In the genomic region with DNA sequence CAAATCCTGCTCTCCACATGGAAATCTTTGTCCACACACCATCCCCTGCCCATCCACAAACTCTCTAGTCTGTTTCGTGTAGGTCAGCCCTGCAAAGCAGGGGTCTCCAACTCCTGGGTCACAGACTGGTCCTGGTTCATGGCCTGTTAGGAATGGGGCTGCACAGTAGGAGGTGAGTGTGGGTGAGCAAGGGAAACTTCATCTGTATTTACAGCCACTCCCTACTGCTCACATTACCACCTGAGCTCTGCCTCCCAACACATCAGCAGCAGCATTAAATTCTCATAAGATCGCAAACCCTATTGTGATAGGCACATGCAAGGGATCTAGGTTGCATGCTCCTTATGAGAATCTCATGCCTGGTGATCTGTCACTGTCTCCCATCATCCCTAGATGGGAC, we compare ENCODE assay signal across 34 cellular contexts.
"Had no signal": no experiment of that assay in that cellular context is flagged by ENCODE, and none has a peak within 500 bp of the region (broad histone marks: within the 10 kb centered on the region; RNA-seq: fewer than 3 reads in every experiment).

No MANE protein-coding gene starts in this region.

- DNase-seq: activated B cell treated with CpG ODN at 0.5 μM for 24 hours; activated CD4-positive, alpha-beta memory T cell treated with anti-CD3 and anti-CD28 coated beads, Interleukin-2, amount 10 ng/mL, durations not matched to agents 7 days and 5 days; activated CD4-positive, alpha-beta T cell treated with anti-CD3 and anti-CD28 coated beads for 48 hours; activated CD4-positive, alpha-beta T cell treated with anti-CD3 and anti-CD28 coated beads, Interleukin-2, amount 10 ng/mL, durations not matched to agents 7 days and 5 days; activated CD4-positive, alpha-beta T cell treated with anti-CD3 and anti-CD28 coated beads, Interleukin-2, amount 50 U/mL, for 48 hours; activated CD4-positive, CD25-positive, alpha-beta regulatory T cell treated with anti-CD3 and anti-CD28 coated beads, Interleukin-2, amount 50 U/mL, for 72 hours; activated CD8-positive, alpha-beta memory T cell treated with anti-CD3 and anti-CD28 coated beads for 24 hours; activated CD8-positive, alpha-beta memory T cell treated with anti-CD3 and anti-CD28 coated beads, Interleukin-2, amount 10 ng/mL, durations not matched to agents 7 days and 5 days; activated CD8-positive, alpha-beta memory T cell treated with anti-CD3 and anti-CD28 coated beads, Interleukin-2, amount 50 U/mL, for 48 hours; activated CD8-positive, alpha-beta T cell treated with anti-CD3 and anti-CD28 coated beads, Interleukin-2, amount 10 ng/mL, durations not matched to agents 7 days and 5 days; activated effector memory CD4-positive, alpha-beta T cell treated with anti-CD3 and anti-CD28 coated beads, Interleukin-2, amount 50 U/mL, for 16 hours; activated gamma-delta T cell treated with Interleukin-2 at 50 U/mL for 16 hours; activated naive CD4-positive, alpha-beta T cell; activated naive CD4-positive, alpha-beta T cell treated with anti-CD3 and anti-CD28 coated beads for 36 hours; activated naive CD4-positive, alpha-beta T cell treated with anti-CD3 and anti-CD28 coated beads, Interleukin-2, amount 50 U/mL, for 16 hours; activated naive CD8-positive, alpha-beta T cell treated with anti-CD3 and anti-CD28 coated beads for 36 hours; activated T-cell treated with anti-CD3 and anti-CD28 coated beads, Interleukin-2, amount 50 U/mL, for 24 hours; activated T-cell treated with anti-CD3 and anti-CD28 coated beads, Interleukin-2, amount 50 U/mL, for 48 hours; adrenal gland; amniotic stem cell; caudate nucleus; cerebellar nuclear complex; T-helper 1 cell; T-helper 2 cell; T-helper 9 cell had no signal

- H3K4me3 ChIP-seq: adrenal gland, ascending aorta, cardiac muscle cell had no signal

- H3K27me3 ChIP-seq: adrenal gland, ascending aorta, cardiac muscle cell had no signal

- H3K36me3 Mint-ChIP-seq: activated CD8-positive, alpha-beta memory T cell treated with anti-CD3 and anti-CD28 coated beads, Interleukin-2, amount 10 ng/mL, durations not matched to agents 7 days and 5 days; activated naive CD4-positive, alpha-beta T cell treated with anti-CD3 and anti-CD28 coated beads, Interleukin-2, amount 50 U/mL, for 72 hours; activated naive CD8-positive, alpha-beta T cell treated with anti-CD3 and anti-CD28 coated beads for 36 hours; brain had no signal

- H3K4me1 ChIP-seq: adrenal gland, ascending aorta had no signal

- H3K36me3 ChIP-seq: adrenal gland, ascending aorta, cardiac muscle cell had no signal

- ATAC-seq: activated CD8-positive, alpha-beta memory T cell treated with anti-CD3 and anti-CD28 coated beads, Interleukin-2, amount 10 ng/mL, durations not matched to agents 7 days and 5 days; activated CD8-positive, alpha-beta T cell treated with anti-CD3 and anti-CD28 coated beads, Interleukin-2, amount 10 ng/mL, durations not matched to agents 7 days and 5 days; activated naive CD4-positive, alpha-beta T cell treated with anti-CD3 and anti-CD28 coated beads, Interleukin-2, amount 50 U/mL, for 72 hours; activated T-helper 17 cell treated with anti-CD3 and anti-CD28 coated beads, Interleukin-2, amount 50 U/mL, for 72 hours had no signal

- H3K4me3 Mint-ChIP-seq: activated B cell treated with CpG ODN at 0.5 μM for 24 hours; activated CD4-positive, alpha-beta memory T cell treated with anti-CD3 and anti-CD28 coated beads, Interleukin-2, amount 10 ng/mL, durations not matched to agents 7 days and 5 days; activated CD4-positive, alpha-beta T cell treated with anti-CD3 and anti-CD28 coated beads, Interleukin-2, amount 10 ng/mL, durations not matched to agents 7 days and 5 days; activated CD8-positive, alpha-beta memory T cell treated with anti-CD3 and anti-CD28 coated beads, Interleukin-2, amount 10 ng/mL, durations not matched to agents 7 days and 5 days; activated CD8-positive, alpha-beta T cell treated with anti-CD3 and anti-CD28 coated beads, Interleukin-2, amount 10 ng/mL, durations not matched to agents 7 days and 5 days; activated naive CD4-positive, alpha-beta T cell treated with anti-CD3 and anti-CD28 coated beads for 36 hours; activated naive CD8-positive, alpha-beta T cell treated with anti-CD3 and anti-CD28 coated beads for 36 hours; activated T-cell treated with anti-CD3 and anti-CD28 coated beads, Interleukin-2, amount 50 U/mL, for 24 hours; activated T-helper 1 cell treated with anti-CD3 and anti-CD28 coated beads, Interleukin-12 subunit alpha, Interleukin-12 subunit beta, Interleukin-2, Interleukin-4 antibody, amounts not matched to agents 30 ng/mL and 10 ng/mL and 1 ng/mL, durations not matched to agents 14 hours and 24 hours and 36 hours; activated T-helper 17 cell treated with anti-CD3 and anti-CD28 coated beads, Interleukin-2, amount 50 U/mL, for 72 hours; brain; central memory CD8-positive, alpha-beta T cell; T-helper 1 cell treated with Interleukin-12 subunit alpha and Interleukin-12 subunit beta and Interleukin-4 antibody, amounts not matched to agents 30 μg/mL and 1 μg/mL, for 36 hours; T-helper 2 cell treated with Interferon-gamma antibody and Interleukin-4, amounts not matched to agents 5 μg/mL and 100 μg/mL, for 36 hours had no signal

- H3K4me1 Mint-ChIP-seq: activated B cell treated with CpG ODN at 0.5 μM for 24 hours; activated CD4-positive, alpha-beta memory T cell treated with anti-CD3 and anti-CD28 coated beads, Interleukin-2, amount 10 ng/mL, durations not matched to agents 7 days and 5 days; activated CD4-positive, alpha-beta T cell treated with anti-CD3 and anti-CD28 coated beads, Interleukin-2, amount 10 ng/mL, durations not matched to agents 7 days and 5 days; activated CD8-positive, alpha-beta memory T cell treated with anti-CD3 and anti-CD28 coated beads, Interleukin-2, amount 10 ng/mL, durations not matched to agents 7 days and 5 days; activated naive CD8-positive, alpha-beta T cell treated with anti-CD3 and anti-CD28 coated beads for 36 hours; activated T-helper 17 cell treated with anti-CD3 and anti-CD28 coated beads, Interleukin-2, amount 50 U/mL, for 72 hours; brain; central memory CD8-positive, alpha-beta T cell had no signal

- H3K9me3 Mint-ChIP-seq: activated T-cell treated with anti-CD3 and anti-CD28 coated beads, Interleukin-2, amount 50 U/mL, for 24 hours; activated T-helper 1 cell treated with anti-CD3 and anti-CD28 coated beads, Interleukin-12 subunit alpha, Interleukin-12 subunit beta, Interleukin-2, Interleukin-4 antibody, amounts not matched to agents 30 ng/mL and 10 ng/mL and 1 ng/mL, durations not matched to agents 14 hours and 24 hours and 36 hours had no signal

- H3K9me3 ChIP-seq: adrenal gland, ascending aorta had no signal

- H3K27me3 Mint-ChIP-seq: activated B cell treated with CpG ODN at 0.5 μM for 24 hours; activated CD4-positive, alpha-beta memory T cell treated with anti-CD3 and anti-CD28 coated beads, Interleukin-2, amount 10 ng/mL, durations not matched to agents 7 days and 5 days; activated CD4-positive, alpha-beta T cell treated with anti-CD3 and anti-CD28 coated beads, Interleukin-2, amount 10 ng/mL, durations not matched to agents 7 days and 5 days; activated CD8-positive, alpha-beta memory T cell treated with anti-CD3 and anti-CD28 coated beads, Interleukin-2, amount 10 ng/mL, durations not matched to agents 7 days and 5 days; activated naive CD8-positive, alpha-beta T cell treated with anti-CD3 and anti-CD28 coated beads for 36 hours; activated T-cell treated with anti-CD3 and anti-CD28 coated beads, Interleukin-2, amount 50 U/mL, for 24 hours; activated T-helper 17 cell treated with anti-CD3 and anti-CD28 coated beads, Interleukin-2, amount 50 U/mL, for 72 hours; central memory CD8-positive, alpha-beta T cell had no signal

- H3K27ac Mint-ChIP-seq: activated B cell treated with CpG ODN at 0.5 μM for 24 hours; activated CD4-positive, alpha-beta memory T cell treated with anti-CD3 and anti-CD28 coated beads, Interleukin-2, amount 10 ng/mL, durations not matched to agents 7 days and 5 days; activated CD4-positive, alpha-beta T cell treated with anti-CD3 and anti-CD28 coated beads, Interleukin-2, amount 10 ng/mL, durations not matched to agents 7 days and 5 days; activated CD8-positive, alpha-beta memory T cell treated with anti-CD3 and anti-CD28 coated beads, Interleukin-2, amount 10 ng/mL, durations not matched to agents 7 days and 5 days; activated CD8-positive, alpha-beta T cell treated with anti-CD3 and anti-CD28 coated beads, Interleukin-2, amount 10 ng/mL, durations not matched to agents 7 days and 5 days; activated naive CD4-positive, alpha-beta T cell treated with anti-CD3 and anti-CD28 coated beads for 36 hours; activated naive CD4-positive, alpha-beta T cell treated with anti-CD3 and anti-CD28 coated beads, Interleukin-2, amount 50 U/mL, for 72 hours; activated naive CD8-positive, alpha-beta T cell treated with anti-CD3 and anti-CD28 coated beads for 36 hours; activated T-cell treated with anti-CD3 and anti-CD28 coated beads, Interleukin-2, amount 50 U/mL, for 24 hours; activated T-helper 1 cell treated with anti-CD3 and anti-CD28 coated beads, Interleukin-12 subunit alpha, Interleukin-12 subunit beta, Interleukin-2, Interleukin-4 antibody, amounts not matched to agents 30 ng/mL and 10 ng/mL and 1 ng/mL, durations not matched to agents 14 hours and 24 hours and 36 hours; activated T-helper 17 cell treated with anti-CD3 and anti-CD28 coated beads, Interleukin-2, amount 50 U/mL, for 72 hours; T-helper 1 cell treated with Interleukin-12 subunit alpha and Interleukin-12 subunit beta and Interleukin-4 antibody, amounts not matched to agents 30 μg/mL and 1 μg/mL, for 36 hours; T-helper 2 cell treated with Interferon-gamma antibody and Interleukin-4, amounts not matched to agents 5 μg/mL and 100 μg/mL, for 36 hours had no signal
